ENCODE assay signal across 10 cellular contexts in the genomic region with DNA sequence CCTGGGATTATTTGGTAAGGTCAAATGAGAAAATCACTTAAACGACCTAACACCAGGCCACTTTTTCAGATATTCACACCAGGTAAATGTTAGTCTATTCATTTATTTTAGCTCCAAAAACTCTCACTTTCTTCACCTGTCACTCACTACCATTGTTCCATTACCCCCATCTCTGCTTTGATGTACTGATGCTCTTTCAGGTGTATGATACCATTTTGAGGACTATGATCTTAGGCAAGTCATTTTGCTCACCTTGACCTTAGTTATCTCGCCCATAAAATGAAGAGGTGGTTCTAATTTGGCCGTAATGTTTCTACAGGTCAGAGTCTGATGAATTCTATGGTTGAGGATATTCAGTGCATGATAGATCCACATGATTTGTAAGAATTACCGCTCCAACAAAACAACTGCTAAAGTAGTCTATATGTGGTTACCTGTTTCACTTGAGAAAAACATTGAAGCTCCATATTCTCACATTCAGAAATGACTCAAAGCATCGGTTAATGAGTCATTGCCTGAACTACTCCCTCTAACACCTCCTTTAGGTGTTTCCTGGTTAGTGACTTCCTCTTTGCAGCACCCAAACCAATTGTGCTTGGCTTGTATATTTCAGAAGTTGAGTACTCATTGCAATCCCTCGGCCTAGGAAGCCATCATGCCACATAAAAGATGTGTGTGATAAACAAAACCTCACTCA. TPM values are rescaled to one million over a fixed set of nuclear protein-coding genes. Genes with fewer than 3 reads are reported as not detected.
DNase-seq lines count a peak whose midpoint lies in the region; ATAC-seq and TF ChIP-seq lines count a peak whose summit lies in the region.
"Had no signal": no experiment of that assay in that cellular context is flagged by ENCODE, and none has a peak within 500 bp of the region (broad histone marks: within the 10 kb centered on the region; RNA-seq: fewer than 3 reads in every experiment).

No MANE protein-coding gene starts in this region.

- no peak overlapping the region for H3K27ac Mint-ChIP-seq in endodermal cell

- H3K4me3 Mint-ChIP-seq in endodermal cell, result no peak overlapping the region

- H3K9me3 ChIP-seq in endodermal cell (ENCODE audit: control insufficient read depth, low read length), result no peaks in the 10 kb centered on the region

- H3K4me1 ChIP-seq in endodermal cell (ENCODE audit: control insufficient read depth, insufficient read depth, low read length), result no peaks in the 10 kb centered on the region

- WGBS in endodermal cell (ENCODE audit: insufficient coverage in 1 of 2, insufficient read length in 1 of 2), 2 experiments, result 92 to 93% methylated on average over 2 to 6 of the region's 6 CpGs

- H3K4me3 ChIP-seq in NB4 (ENCODE audit: low read depth, low read length) (no peak overlapping the region), endodermal cell (ENCODE audit: low read length) (no peak overlapping the region)

- DNase-seq in NB4 (ENCODE audit: low read depth) (peak; percentile 93), endodermal cell (no peak), putamen (ENCODE audit: low spot score) (no peak), iPS-NIHi7 (ENCODE audit: extremely low spot score) (no peak)
- peak; percentile 55 for DNase-seq in activated naive CD4-positive, alpha-beta T cell treated with Interleukin-2 at 50 U/mL for 16 hours
- DNase-seq in stimulated activated CD4-positive, alpha-beta T cell treated with anti-CD3 and anti-CD28 coated beads, Interleukin-2, amount 100 ng/mL, for 48 hours, result peak; percentile 34 to 36

- no peaks in the 10 kb centered on the region for H3K36me3 Mint-ChIP-seq in endodermal cell (ENCODE audit: low read depth)

- no peaks in the 10 kb centered on the region for H3K27me3 Mint-ChIP-seq in endodermal cell (ENCODE audit: insufficient read depth)

- TF ChIP-seq POLR2A in NB4 (IDR thresholded peaks at IDR 0.05; ENCODE audit: extremely low read depth, insufficient read length), result no peak

- TF ChIP-seq CTCF in NB4 (IDR thresholded peaks at IDR 0.05; ENCODE audit: low read depth, low read length), result no peak
- TF ChIP-seq CTCF in endodermal cell (conservative IDR thresholded peaks at IDR 0.05), result no peak

- ATAC-seq in GM18499 (IDR thresholded peaks at IDR 0.05; ENCODE audit: insufficient read depth, unreplicated experiment), result peak; percentile 97
- peak; percentile 99 for ATAC-seq in HG02588 (IDR thresholded peaks at IDR 0.05; ENCODE audit: unreplicated experiment)

- H3K4me1 Mint-ChIP-seq in endodermal cell, result peaks cover 8% of the 10 kb centered on the region

- H3K36me3 ChIP-seq in endodermal cell (ENCODE audit: control insufficient read depth, insufficient read depth, low read length), result no peaks in the 10 kb centered on the region

- no peak overlapping the region for H3K9ac ChIP-seq in endodermal cell (ENCODE audit: extremely low read depth, low read length, poor library complexity, severe bottlenecking)

- H3K27me3 ChIP-seq in endodermal cell (ENCODE audit: control insufficient read depth, insufficient read depth, low read length, poor library complexity, severe bottlenecking), result no peaks in the 10 kb centered on the region

- no peak overlapping the region for H3K27ac ChIP-seq in endodermal cell (ENCODE audit: low read depth, low read length)

- no peaks in the 10 kb centered on the region for H3K9me3 Mint-ChIP-seq in endodermal cell

RNA-seq across cellular contexts. Expression of gene DTHD1, which starts 4.5 kb away (rescaled TPM):
- total RNA-seq in endodermal cell, result not detected
- polyA plus RNA-seq in endodermal cell (2013, experiment 1 of 2), result not detected
- not detected for polyA plus RNA-seq in endodermal cell (2013, experiment 2 of 2)
- total RNA-seq: glomerular endothelial cell, urinary bladder had no signal

RNA-seq across cellular contexts. Expression of gene ARAP2, which starts 41.6 kb away (rescaled TPM):
- total RNA-seq in endodermal cell, result 1 to 10 TPM; 2.2 to 5.5 TPM
- polyA plus RNA-seq in endodermal cell (2013, experiment 1 of 2), result 1.0 TPM
- 1.4 TPM for polyA plus RNA-seq in endodermal cell (2013, experiment 2 of 2)

Comparison
In these comparisons a context has a peak if more than half of its experiments do, and no peak if none do; other contexts are left out.
1. DNase-seq: peak in NB4 (single experiment), activated naive CD4-positive, alpha-beta T cell treated with Interleukin-2 at 50 U/mL for 16 hours (single experiment) and stimulated activated CD4-positive, alpha-beta T cell treated with anti-CD3 and anti-CD28 coated beads, Interleukin-2, amount 100 ng/mL, for 48 hours (2 of 2); none in endodermal cell (single experiment), putamen (single experiment) and iPS-NIHi7 (single experiment).